In genomic region chr4:83490876-83491450, GRCh38 we compare ENCODE assay signal across 8 cellular contexts. TPM values are rescaled to one million over a fixed set of nuclear protein-coding genes. Genes with fewer than 3 reads are reported as not detected.
DNase-seq lines count a peak whose midpoint lies in the region; ATAC-seq, FAIRE-seq and TF ChIP-seq lines count a peak whose summit lies in the region.

No MANE protein-coding gene starts in this region.

- H3K9me3 ChIP-seq in OCI-LY3 (ENCODE audit: insufficient read depth, low read length) = no peaks in the 10 kb centered on the region

- no peak overlapping the region for H3K27ac Mint-ChIP-seq in endothelial cell (ENCODE audit: unreplicated experiment)

- no peaks in the 10 kb centered on the region for H3K4me1 ChIP-seq in OCI-LY3 (ENCODE audit: low read length)

- no peaks in the 10 kb centered on the region for H3K9me3 Mint-ChIP-seq in endothelial cell (ENCODE audit: unreplicated experiment)

- H3K79me2 ChIP-seq in OCI-LY3 (ENCODE audit: low read length) = no peaks in the 10 kb centered on the region

- POLR2A ChIA-PET in AG04449 (lab: Yijun Ruan, JAX) = no interaction called here

- H4K20me1 ChIP-seq in OCI-LY3 (ENCODE audit: insufficient read depth, low read length) = no peaks in the 10 kb centered on the region

- no peak overlapping the region for H3K4me2 ChIP-seq in OCI-LY3 (ENCODE audit: low read length)

- TF ChIP-seq CTCF in AG04449 (IDR thresholded peaks at IDR 0.05; ENCODE audit: insufficient read depth, low read length, missing control alignments) (peak; percentile 70), OCI-LY3 (IDR thresholded peaks at IDR 0.05; ENCODE audit: low read depth, low read length) (peak; percentile 90), endothelial cell (IDR thresholded peaks at IDR 0.05; ENCODE audit: unreplicated experiment) (peak; percentile 92)

- H3K4me3 Mint-ChIP-seq in endothelial cell (ENCODE audit: unreplicated experiment) = no peak overlapping the region

- CTCF ChIA-PET in AG04449 (lab: Yijun Ruan, JAX) = interaction anchor here (0.7 to 2.0 kb wide), 9 partner anchors 18 to 862 kb away, joined by 3 to 10 read pairs (median 3); no protein-coding TSS in a partner anchor

- H3K36me3 Mint-ChIP-seq in endothelial cell (ENCODE audit: low read depth, unreplicated experiment) = no peaks in the 10 kb centered on the region

- H3K4me1 Mint-ChIP-seq in endothelial cell (ENCODE audit: unreplicated experiment) = peaks cover 3% of the 10 kb centered on the region

- no peak overlapping the region for H3K9ac ChIP-seq in OCI-LY3 (ENCODE audit: low read length)

- H3K4me3 ChIP-seq in AG04449 (ENCODE audit: low read depth, low read length) = no peak overlapping the region
- no peak overlapping the region for H3K4me3 ChIP-seq in OCI-LY3 (ENCODE audit: low read length)

- no peaks in the 10 kb centered on the region for H3K27me3 Mint-ChIP-seq in endothelial cell (ENCODE audit: unreplicated experiment)

- no peak overlapping the region for H2AFZ ChIP-seq in OCI-LY3 (ENCODE audit: low read depth, low read length)

- peak; percentile 96 for FAIRE-seq in G401.6 (lab: Jason Lieb, UNC)

- DNase-seq in AG04449 (ENCODE audit: low read depth, low spot score) (no peak), endothelial cell (ENCODE audit: low spot score) (peak; percentile 21), renal cortical epithelial cell (ENCODE audit: low read depth) (peak; percentile 15), HK-2 (ENCODE audit: unreplicated experiment) (no peak)
- DNase-seq in stimulated activated CD4-positive, alpha-beta T cell treated with anti-CD3 and anti-CD28 coated beads, Interleukin-4, amount 100 ng/mL, for 4 hours = no peak

- no peaks in the 10 kb centered on the region for H3K36me3 ChIP-seq in OCI-LY3 (replicated peaks; ENCODE audit: low read depth, low read length)

- H3K27ac ChIP-seq in OCI-LY3 (ENCODE audit: low read length) = no peak overlapping the region

- no peaks in the 10 kb centered on the region for H3K27me3 ChIP-seq in OCI-LY3 (ENCODE audit: low read depth, low read length)

- peak; percentile 78 for ATAC-seq in HG02642 (IDR thresholded peaks at IDR 0.05; ENCODE audit: poor library complexity, unreplicated experiment)

RNA-seq across cellular contexts. Expression of gene ABRAXAS1, which starts 6.1 kb away (rescaled TPM):
- total RNA-seq in endothelial cell (ENCODE audit: unreplicated experiment) = 37.5 TPM
- total RNA-seq in renal cortical epithelial cell = 15.4 and 25.4 TPM in 2 replicates

RNA-seq across cellular contexts. Expression of gene MRPS18C, which starts 35.1 kb away (rescaled TPM):
- total RNA-seq in endothelial cell (ENCODE audit: unreplicated experiment) (36.4 TPM), renal cortical epithelial cell (17.2 and 23.1 TPM in 2 replicates)

RNA-seq across cellular contexts. Expression of gene HELQ, which starts 35.3 kb away (rescaled TPM):
- total RNA-seq in endothelial cell (ENCODE audit: unreplicated experiment) = 14.7 TPM
- total RNA-seq in renal cortical epithelial cell = 7.1 and 22.2 TPM in 2 replicates

RNA-seq across cellular contexts. Expression of gene GPAT3, which starts 44.9 kb away (rescaled TPM):
- total RNA-seq in endothelial cell (ENCODE audit: unreplicated experiment) (16.0 TPM), renal cortical epithelial cell (6.7 and 18.9 TPM in 2 replicates)

Comparison
In these comparisons a context has a peak if more than half of its experiments do, and no peak if none do; other contexts are left out.
1. DNase-seq: peak in endothelial cell (single experiment) and renal cortical epithelial cell (single experiment); none in AG04449 (single experiment), stimulated activated CD4-positive, alpha-beta T cell treated with anti-CD3 and anti-CD28 coated beads, Interleukin-4, amount 100 ng/mL, for 4 hours (0 of 2) and HK-2 (single experiment).
2. Peak in every context shown above with its lines, with median percentiles within 50 percentile points of each other: CTCF ChIP-seq.